Comparison of ENCODE assay signal across 8 cellular contexts in the genomic region with DNA sequence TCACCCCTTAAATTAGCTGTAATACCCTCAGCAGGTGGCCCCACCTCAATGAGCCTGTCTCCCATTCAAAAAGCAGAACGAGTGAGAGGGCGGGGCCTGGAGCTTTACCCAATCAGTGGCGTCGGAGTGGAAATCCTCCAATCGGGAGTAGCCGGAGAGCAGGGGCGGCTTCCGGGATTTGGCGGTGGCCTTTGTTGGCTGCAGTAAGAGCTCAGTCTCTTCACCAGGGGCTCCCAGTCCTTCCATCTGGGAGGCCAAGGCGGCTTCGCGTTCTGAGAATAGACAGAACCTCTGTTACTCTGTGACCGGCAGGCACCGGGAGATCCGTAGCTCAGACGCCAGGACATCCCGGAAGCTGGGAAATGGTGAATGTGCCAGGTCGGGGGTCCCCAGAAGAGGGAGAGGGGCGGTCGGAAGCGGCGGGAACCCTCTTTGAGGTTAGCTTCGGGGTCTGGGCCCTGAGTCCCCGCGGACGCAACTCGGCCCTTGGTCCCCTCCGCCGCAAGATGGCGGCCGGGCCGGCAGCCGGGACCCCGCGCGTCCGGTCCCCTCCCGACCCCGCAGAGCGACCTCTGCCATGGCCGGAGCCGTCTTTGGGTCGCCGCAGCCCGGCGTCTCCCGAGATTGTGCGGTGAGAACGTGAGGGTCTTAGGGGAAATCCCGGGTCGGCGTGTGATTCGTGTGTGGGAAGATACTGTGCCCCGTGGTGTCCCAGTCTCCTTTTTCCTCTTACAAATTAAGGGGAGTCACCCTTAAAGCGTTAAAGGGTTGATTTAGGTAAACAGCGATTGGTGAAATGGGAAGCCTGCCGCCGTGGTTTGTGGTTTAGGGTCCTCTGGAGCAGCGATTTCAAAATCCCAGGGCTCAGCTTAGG.
DNase-seq lines count a peak whose midpoint lies in the region; ATAC-seq, FAIRE-seq and TF ChIP-seq lines count a peak whose summit lies in the region.

No MANE protein-coding gene starts in this region.

- peaks cover 3% of the 10 kb centered on the region for H3K9me3 Mint-ChIP-seq in neural crest cell

- peaks cover 29% of the 10 kb centered on the region for H3K4me1 Mint-ChIP-seq in neural crest cell

- H3K4me1 ChIP-seq in HAP-1: peaks cover 6% of the 10 kb centered on the region
- peaks cover 12% of the 10 kb centered on the region for H3K4me1 ChIP-seq in foreskin keratinocyte
- peaks cover 7 to 28% (median 21%) of the 10 kb centered on the region in 4 donors for H3K4me1 ChIP-seq in stomach

- peak; percentile 97 for FAIRE-seq in G401.6 (lab: Jason Lieb, UNC)

- H3K27ac ChIP-seq in foreskin keratinocyte (peak overlapping the region; percentile 69), stomach (peak overlapping the region; percentile 87 to 97 (median 95))

- peak in 2 of 4 donors; percentile 46 to 55 for TF ChIP-seq POLR2A in stomach (IDR thresholded peaks at IDR 0.05)

- DNase-seq in HAP-1 (ENCODE audit: low spot score in 2 of 2) (peak; percentile 94 to 97), MG63 (peak; percentile 96), SIG-M5 (lab: John Stamatoyannopoulos, UW) (peak; percentile 49), foreskin keratinocyte (peak; percentile 71 to 83), neural crest cell (ENCODE audit: low read depth, low spot score) (peak; percentile 82), stomach (peak; percentile 95)
- peak; percentile 86 for DNase-seq in activated gamma-delta T cell treated with anti-CD3 and anti-CD28 coated beads, Interleukin-2, amount 50 U/mL, for 16 hours (ENCODE audit: low read depth)

- in situ Hi-C loops in HAP-1 (cut with MboI; ENCODE audit: low sequenced_read_pairs): loop anchor here (25.0 kb wide), 1 partner anchor 751 kb away; the partner anchor contains the start of gene SETD1A

- H3K9me3 ChIP-seq in HAP-1 (no peaks in the 10 kb centered on the region), MG63 (no peaks in the 10 kb centered on the region), stomach (no peaks in the 10 kb centered on the region)

- 0% methylated on average over 26 to 59 of the region's 59 CpGs for WGBS in stomach, 5 donors

- peak overlapping the region; percentile 69 for H3K4me3 ChIP-seq in HAP-1
- H3K4me3 ChIP-seq in MG63: peak overlapping the region; percentile 87
- peak overlapping the region; percentile 66 to 99 (median 86) for H3K4me3 ChIP-seq in stomach

- H3K36me3 ChIP-seq in HAP-1 (replicated peaks) (peaks cover 11% of the 10 kb centered on the region), MG63 (peaks cover 19% of the 10 kb centered on the region), stomach (peaks cover 3 to 26% (median 23%) of the 10 kb centered on the region in 4 donors)

- TF ChIP-seq CTCF in foreskin keratinocyte (conservative IDR thresholded peaks at IDR 0.05) (no peak), neural crest cell (conservative IDR thresholded peaks at IDR 0.05) (no peak), stomach (IDR thresholded peaks at IDR 0.05) (no peak)

- H3K4me3 Mint-ChIP-seq in neural crest cell: peak overlapping the region; percentile 100

- intact Hi-C loops in stomach (cut with DNase I; ENCODE audit: low total_unique reads): no loop called here

- H3K27ac Mint-ChIP-seq in neural crest cell (ENCODE audit: unreplicated experiment): peak overlapping the region; percentile 100

- H3K27me3 ChIP-seq in HAP-1 (ENCODE audit: low read depth): no peaks in the 10 kb centered on the region
- H3K27me3 ChIP-seq in MG63: no peaks in the 10 kb centered on the region
- H3K27me3 ChIP-seq in foreskin keratinocyte: no peaks in the 10 kb centered on the region
- no peaks in the 10 kb centered on the region for H3K27me3 ChIP-seq in stomach

- no peaks in the 10 kb centered on the region for H3K27me3 Mint-ChIP-seq in neural crest cell (ENCODE audit: low read depth)

- peaks cover 39% of the 10 kb centered on the region for H3K36me3 Mint-ChIP-seq in neural crest cell (ENCODE audit: low read depth)

- ATAC-seq in foreskin keratinocyte: peak; percentile 91

- TF ChIP-seq EP300 in stomach (IDR thresholded peaks at IDR 0.05): no peak

Comparison
In these comparisons a context has a peak if more than half of its experiments do, and no peak if none do; other contexts are left out.
1. Peak in every context shown above with its lines: DNase-seq, ATAC-seq, H3K4me3 ChIP-seq and H3K27ac ChIP-seq.